In genomic region chr1:107430540-107431228, GRCh38 we compare ENCODE assay signal across 9 cellular contexts.
A peak's percentile ranks its signal among the peaks of the same experiment; 100 is the strongest.
DNase-seq lines count a peak whose midpoint lies in the region; ATAC-seq, FAIRE-seq and TF ChIP-seq lines count a peak whose summit lies in the region.
"Had no signal": no experiment of that assay in that cellular context is flagged by ENCODE, and none has a peak within 500 bp of the region (broad histone marks: within the 10 kb centered on the region; RNA-seq: fewer than 3 reads in every experiment).

No MANE protein-coding gene starts in this region.

- FAIRE-seq in K562 (lab: Jason Lieb, UNC) (no peak), urothelium cell line (lab: Jason Lieb, UNC) (peak; percentile 92)
- FAIRE-seq: A204.1 had no signal

- H3K27me3 ChIP-seq in K562 (ENCODE audit: control insufficient read depth in 2 of 2, insufficient read depth in 2 of 2, low read length in 2 of 2) = no peaks in the 10 kb centered on the region

- no TSS peak for BruUV-seq in K562 (replicated peaks; lab: Mats Ljungman, UMichigan)

- intact Hi-C loops in K562 (cut with micrococcal nuclease) = no loop called here

- CTCF ChIA-PET in K562 (lab: Yijun Ruan, JAX; ENCODE audit: low intra/inter-chr PET ratio) = no interaction called here

- H3K9me3 ChIP-seq in K562 (replicated peaks; ENCODE audit: control insufficient read depth, insufficient read depth, low read depth, low read length) = no peaks in the 10 kb centered on the region

- TF ChIP-seq EP300 in K562 (IDR thresholded peaks at IDR 0.05; ENCODE audit: low read length) = no peak

- H3K79me2 ChIP-seq in K562 (ENCODE audit: control insufficient read depth, insufficient read depth, low read length) = no peaks in the 10 kb centered on the region

- H3K36me3 ChIP-seq in K562 (ENCODE audit: control insufficient read depth, insufficient read depth, low read length) = no peaks in the 10 kb centered on the region

- H3K4me2 ChIP-seq in K562 (ENCODE audit: insufficient read depth, low read length) = no peak overlapping the region

- peak in 1 of 2 experiments; percentile 39; a peak in 2 of 4 replicates for TF ChIP-seq RAD21 in K562 (CRISPR knock-in tag; conservative IDR thresholded peaks at IDR 0.05 in 1 of 2, IDR thresholded peaks at IDR 0.05 in 1 of 2)

- no peaks in the 10 kb centered on the region for H3K9me1 ChIP-seq in K562 (ENCODE audit: control insufficient read depth, insufficient read depth, low read length)

- POLR2A ChIA-PET in K562 (lab: Yijun Ruan, JAX) = no interaction called here

- in situ Hi-C loops in K562 (cut with MboI) = no loop called here

- no peak for TF ChIP-seq POLR2A in K562 (conservative IDR thresholded peaks at IDR 0.05)

- WGBS in K562 (ENCODE audit: insufficient coverage, low coverage, missing lambda C conversion rate) = 1% methylated on average over 14 of the region's 14 CpGs

- peak in 2 of 3 experiments; percentile 40 to 62; a peak in 4 of 6 replicates for TF ChIP-seq CTCF in K562 (IDR thresholded peaks at IDR 0.05 in 2 of 3, conservative IDR thresholded peaks at IDR 0.05 in 1 of 3; ENCODE audit: insufficient read depth in 2 of 3, low read depth in 1 of 3, low read length in 3 of 3)

- H3K4me1 ChIP-seq in K562 (replicated peaks in 1 of 2; ENCODE audit: control insufficient read depth in 2 of 2, insufficient read depth in 2 of 2, low read length in 2 of 2) = no peaks in the 10 kb centered on the region

- ATAC-seq in GM18867 (IDR thresholded peaks at IDR 0.05; ENCODE audit: unreplicated experiment) = peak; percentile 98
- ATAC-seq in HG02981 (IDR thresholded peaks at IDR 0.05; ENCODE audit: unreplicated experiment) = peak; percentile 84
- peak; percentile 41; the same call in 1 of the 3 replicates for ATAC-seq in K562

- no peak overlapping the region for H3K27ac ChIP-seq in K562 (ENCODE audit: extremely low read depth, low read depth, low read length)

- H2AFZ ChIP-seq in K562 (ENCODE audit: low read depth, low read length) = no peak overlapping the region

- no peak overlapping the region for H3K4me3 ChIP-seq in K562

- peak; percentile 73 for DNase-seq in DMS 273 (lab: John Stamatoyannopoulos, UW; ENCODE audit: unreplicated experiment)
- DNase-seq in DMS 273 treated with DMSO at 0.1 percent for 48 hours (lab: John Stamatoyannopoulos, UW) = no peak
- DNase-seq in NCI-H69 (lab: John Stamatoyannopoulos, UW) = peak; percentile 63
- peak; percentile 12 to 43 (median 23) for DNase-seq in K562 (ENCODE audit: extremely low read depth in 1 of 4, low spot score in 3 of 4)
- DNase-seq in left kidney (ENCODE audit: low read depth, low spot score) = peak; percentile 73
- DNase-seq in urothelium cell line (ENCODE audit: low spot score) = peak; percentile 41

- H4K20me1 ChIP-seq in K562 (replicated peaks; ENCODE audit: control insufficient read depth, insufficient read depth, low read length) = no peaks in the 10 kb centered on the region

- H3K9ac ChIP-seq in K562 (ENCODE audit: insufficient read depth in 1 of 2, low read depth in 2 of 2, low read length in 2 of 2) = no peak overlapping the region

TF ChIP-seq in K562, 482 proteins besides CTCF, POLR2A, EP300 and RAD21:
- 0 out of 2 replicates have a peak, but pooled peaks have one; percentile 11 for TF ChIP-seq SMC3 (conservative IDR thresholded peaks at IDR 0.05; ENCODE audit: insufficient read depth, low read depth, low read length)
- TF ChIP-seq ZNF23 (CRISPR knock-in tag; IDR thresholded peaks at IDR 0.05) = no peak
- no peak for TF ChIP-seq TBP (optimal IDR thresholded peaks at IDR 0.05; ENCODE audit: low read depth, low read length)
- no peak for TF ChIP-seq FIP1L1 (IDR thresholded peaks at IDR 0.05; ENCODE audit: low read depth, low read length, poor library complexity, severe bottlenecking)
- no peak for TF ChIP-seq ZNF41 (CRISPR knock-in tag; conservative IDR thresholded peaks at IDR 0.05)
- no peak for TF ChIP-seq ZC3H8 (IDR thresholded peaks at IDR 0.05)

Comparison
In these comparisons a context has a peak if more than half of its experiments do, and no peak if none do; other contexts are left out.
1. ATAC-seq: peak in every context shown above with its lines; median percentile 98 in GM18867; 84 in HG02981; 41 in K562.